In the genomic region with DNA sequence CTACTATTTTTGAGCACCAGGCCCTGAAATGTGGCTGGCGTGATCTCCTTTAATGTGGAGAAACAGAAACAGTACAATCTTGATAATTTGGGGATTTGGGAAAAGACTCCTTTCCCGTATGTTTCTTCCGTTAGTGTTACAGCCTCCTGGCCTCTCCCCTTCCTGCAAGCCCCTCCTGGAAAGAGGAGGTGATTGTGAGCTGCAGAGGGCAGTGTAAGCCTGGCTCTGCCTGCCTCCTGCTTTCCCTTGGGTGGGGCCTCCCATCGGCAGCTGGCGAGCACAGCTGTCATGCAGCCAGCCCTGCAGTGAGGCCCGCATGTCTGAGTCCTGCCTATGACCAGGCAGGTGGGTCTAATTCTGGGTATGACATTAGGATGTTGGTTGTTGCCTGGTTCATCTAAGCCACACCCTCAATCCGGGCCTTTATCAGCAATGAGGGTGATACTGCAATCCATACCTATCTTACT, we compare ENCODE assay signal across 8 cellular contexts. TPM values are rescaled to one million over a fixed set of nuclear protein-coding genes. Genes with fewer than 3 reads are reported as not detected.
A peak's percentile ranks its signal among the peaks of the same experiment; 100 is the strongest.
DNase-seq lines count a peak whose midpoint lies in the region; ATAC-seq lines count a peak whose summit lies in the region.

No MANE protein-coding gene starts in this region.

- no peak overlapping the region for H3K27ac Mint-ChIP-seq in CD4-positive, CD25-positive, alpha-beta regulatory T cell
- H3K27ac Mint-ChIP-seq in activated CD4-positive, alpha-beta memory T cell treated with anti-CD3 and anti-CD28 coated beads for 36 hours = no peak overlapping the region

- H3K27me3 Mint-ChIP-seq in CD4-positive, CD25-positive, alpha-beta regulatory T cell = peaks cover 7% of the 10 kb centered on the region
- peaks cover 8% of the 10 kb centered on the region for H3K27me3 Mint-ChIP-seq in activated CD4-positive, alpha-beta memory T cell treated with anti-CD3 and anti-CD28 coated beads for 36 hours

- DNase-seq in CD4-positive, CD25-positive, alpha-beta regulatory T cell = peak; percentile 9 to 52 (median 26)
- DNase-seq in GM19238 (ENCODE audit: insufficient read length, low spot score) (peak; percentile 65), NCI-H524 (lab: John Stamatoyannopoulos, UW) (peak; percentile 95 to 96), epithelial cell of prostate (ENCODE audit: low read depth, low spot score) (no peak)
- peak; percentile 70 for DNase-seq in activated CD4-positive, alpha-beta memory T cell treated with anti-CD3 and anti-CD28 coated beads for 36 hours
- peak; percentile 6 to 32 for DNase-seq in stimulated activated CD8-positive, alpha-beta memory T cell treated with anti-CD3 and anti-CD28 coated beads, Interleukin-7, amount 100 ng/mL, for 48 hours (ENCODE audit: extremely low read depth in 1 of 2, low read depth in 1 of 2)

- ATAC-seq in CD4-positive, CD25-positive, alpha-beta regulatory T cell (ENCODE audit: low read depth in 2 of 2) = peak; percentile 60 to 71
- peak; percentile 87 for ATAC-seq in HG03280 (IDR thresholded peaks at IDR 0.05; ENCODE audit: unreplicated experiment)

- H3K36me3 Mint-ChIP-seq in CD4-positive, CD25-positive, alpha-beta regulatory T cell = no peaks in the 10 kb centered on the region
- no peaks in the 10 kb centered on the region for H3K36me3 Mint-ChIP-seq in activated CD4-positive, alpha-beta memory T cell treated with anti-CD3 and anti-CD28 coated beads for 36 hours

- H3K4me1 Mint-ChIP-seq in CD4-positive, CD25-positive, alpha-beta regulatory T cell = peaks cover 0 to 5% (median 2%) of the 10 kb centered on the region in 4 donors
- H3K4me1 Mint-ChIP-seq in activated CD4-positive, alpha-beta memory T cell treated with anti-CD3 and anti-CD28 coated beads for 36 hours (ENCODE audit: low read depth) = peaks cover 6% of the 10 kb centered on the region

- no peaks in the 10 kb centered on the region for H3K36me3 ChIP-seq in CD4-positive, CD25-positive, alpha-beta regulatory T cell (ENCODE audit: control insufficient read depth, insufficient read depth, low read length)
- no peaks in the 10 kb centered on the region for H3K36me3 ChIP-seq in mucosa of stomach (ENCODE audit: control insufficient read depth, insufficient read depth, low read length)

- H3K27me3 ChIP-seq in CD4-positive, CD25-positive, alpha-beta regulatory T cell (ENCODE audit: control insufficient read depth, insufficient read depth, low read length) = peaks cover 2% of the 10 kb centered on the region
- no peaks in the 10 kb centered on the region for H3K27me3 ChIP-seq in mucosa of stomach (ENCODE audit: control insufficient read depth, insufficient read depth, low read length)

- no peak overlapping the region for H3K4me3 Mint-ChIP-seq in CD4-positive, CD25-positive, alpha-beta regulatory T cell
- H3K4me3 Mint-ChIP-seq in activated CD4-positive, alpha-beta memory T cell treated with anti-CD3 and anti-CD28 coated beads for 36 hours = no peak overlapping the region

- intact Hi-C loops in activated CD4-positive, alpha-beta memory T cell treated with anti-CD3 and anti-CD28 coated beads for 36 hours (cut with micrococcal nuclease) = loop anchor here (1.0 kb wide), 1 partner anchor 87 kb away; no protein-coding TSS in a partner anchor

- H3K4me1 ChIP-seq in CD4-positive, CD25-positive, alpha-beta regulatory T cell (ENCODE audit: control insufficient read depth, insufficient read depth, low read length, poor library complexity, severe bottlenecking) = no peaks in the 10 kb centered on the region
- peaks cover 35% of the 10 kb centered on the region for H3K4me1 ChIP-seq in mucosa of stomach (ENCODE audit: control insufficient read depth, insufficient read depth, low read length)

- H3K9me3 ChIP-seq in CD4-positive, CD25-positive, alpha-beta regulatory T cell (ENCODE audit: control insufficient read depth in 2 of 2, low read length in 2 of 2) = no peaks in the 10 kb centered on the region
- H3K9me3 ChIP-seq in mucosa of stomach (ENCODE audit: control insufficient read depth, low read length) = no peaks in the 10 kb centered on the region

- H3K27ac ChIP-seq in CD4-positive, CD25-positive, alpha-beta regulatory T cell (ENCODE audit: insufficient read depth, low read length, poor library complexity, severe bottlenecking) = no peak overlapping the region
- H3K27ac ChIP-seq in epithelial cell of prostate = peak overlapping the region; percentile 97

- POLR2A ChIA-PET in activated CD4-positive, alpha-beta memory T cell treated with anti-CD3 and anti-CD28 coated beads for 36 hours (lab: Charles Lee) = no interaction called here

- H3K4me3 ChIP-seq in CD4-positive, CD25-positive, alpha-beta regulatory T cell (ENCODE audit: low read depth, low read length) = no peak overlapping the region
- H3K4me3 ChIP-seq in mucosa of stomach (ENCODE audit: low read length) = no peak overlapping the region

- peak overlapping the region; percentile 32 for H3K9ac ChIP-seq in mucosa of stomach (ENCODE audit: low read length)

- H3K9me3 Mint-ChIP-seq in CD4-positive, CD25-positive, alpha-beta regulatory T cell = peaks cover 0 to 3% (median 0%) of the 10 kb centered on the region in 7 donors
- H3K9me3 Mint-ChIP-seq in activated CD4-positive, alpha-beta memory T cell treated with anti-CD3 and anti-CD28 coated beads for 36 hours = no peaks in the 10 kb centered on the region

- CTCF ChIA-PET in activated CD4-positive, alpha-beta memory T cell treated with anti-CD3 and anti-CD28 coated beads for 36 hours (lab: Charles Lee) = interaction anchor here (1.0 to 2.8 kb wide), 6 partner anchors 9 to 354 kb away, joined by 3 to 18 read pairs (median 5); a partner anchor contains a TSS

RNA-seq across cellular contexts. Expression of a gene that starts 48.7 kb away (rescaled TPM):
- 181 TPM for total RNA-seq in CD4-positive, CD25-positive, alpha-beta regulatory T cell
- 100 to 1,000 TPM; 176 to 280 (median 191) TPM for polyA plus RNA-seq in CD4-positive, CD25-positive, alpha-beta regulatory T cell
- 100 to 1,000 TPM; 135 to 147 TPM for total RNA-seq in activated CD4-positive, alpha-beta memory T cell treated with anti-CD3 and anti-CD28 coated beads for 36 hours
